Comparison of ENCODE assay signal across 17 cellular contexts in genomic region chr10:60537697-60538096, GRCh38.
DNase-seq lines count a peak whose midpoint lies in the region; ATAC-seq, FAIRE-seq and TF ChIP-seq lines count a peak whose summit lies in the region.
"Had no signal": no experiment of that assay in that cellular context is flagged by ENCODE, and none has a peak within 500 bp of the region (broad histone marks: within the 10 kb centered on the region; RNA-seq: fewer than 3 reads in every experiment).

No MANE protein-coding gene starts in this region.

- TF ChIP-seq POLR2A in A549 (IDR thresholded peaks at IDR 0.05; ENCODE audit: low read length): no peak

- CTCF ChIA-PET in A549 (lab: Yijun Ruan, JAX): no interaction called here

- no peak for TF ChIP-seq EP300 in A549 (IDR thresholded peaks at IDR 0.05)

- DNase-seq in A549 (ENCODE audit: low read depth in 1 of 2, low spot score in 1 of 2) (no peak), ELR (ENCODE audit: low read depth) (peak; percentile 45), RPMI7951 (ENCODE audit: low read depth) (peak; percentile 26), fibroblast of mammary gland (ENCODE audit: low read depth) (peak; percentile 27), right atrium auricular region (ENCODE audit: low spot score) (no peak), anterior cingulate cortex (lab: John Stamatoyannopoulos, UW) (no peak)
- DNase-seq: activated CD8-positive, alpha-beta T cell treated with anti-CD3 and anti-CD28 coated beads, Interleukin-2, amount 10 ng/mL, durations not matched to agents 7 days and 5 days; esophagus squamous epithelium; GOT3; lower lobe of right lung; NCI-H1417; SJCRH30 had no signal

- H3K27ac ChIP-seq in A549 (no peak overlapping the region), right atrium auricular region (no peak overlapping the region)
- H3K27ac ChIP-seq: esophagus squamous epithelium, lower lobe of right lung, neutrophil, SJCRH30, thoracic aorta had no signal

- TF ChIP-seq RAD21 in A549 (conservative IDR thresholded peaks at IDR 0.05 in 1 of 2, IDR thresholded peaks at IDR 0.05 in 1 of 2): no peak

- POLR2A ChIA-PET in A549 (lab: Yijun Ruan, JAX): no interaction called here

- H3K4me2 ChIP-seq in A549: no peak overlapping the region; the same call in 2 of the 3 replicates

- no peak for TF ChIP-seq CTCF in A549 (IDR thresholded peaks at IDR 0.05)
- no peak for TF ChIP-seq CTCF in fibroblast of mammary gland (conservative IDR thresholded peaks at IDR 0.05; ENCODE audit: control insufficient read depth, insufficient read depth, low read depth, low read length)
- no peak for TF ChIP-seq CTCF in right atrium auricular region (IDR thresholded peaks at IDR 0.05)

- H3K9me3 ChIP-seq in A549: no peaks in the 10 kb centered on the region
- H3K9me3 ChIP-seq in right atrium auricular region: no peaks in the 10 kb centered on the region
- H3K9me3 ChIP-seq: esophagus squamous epithelium, lower lobe of right lung, neutrophil, SJCRH30, thoracic aorta had no signal

- H3K4me3 ChIP-seq in A549: no peak overlapping the region
- no peak overlapping the region for H3K4me3 ChIP-seq in fibroblast of mammary gland (ENCODE audit: control insufficient read depth, low read depth, low read length)
- H3K4me3 ChIP-seq in right atrium auricular region: no peak overlapping the region
- H3K4me3 ChIP-seq: esophagus squamous epithelium, lower lobe of right lung, SJCRH30, thoracic aorta had no signal

- H3K36me3 ChIP-seq in right atrium auricular region: no peaks in the 10 kb centered on the region
- H3K36me3 ChIP-seq: esophagus squamous epithelium, lower lobe of right lung, neutrophil, SJCRH30, thoracic aorta had no signal

- 10% methylated on average over 1 of the region's 1 CpG for WGBS in A549 (ENCODE audit: missing lambda C conversion rate)

- H3K4me1 ChIP-seq in A549 (peaks cover 15% of the 10 kb centered on the region), right atrium auricular region (peaks cover 4 to 12% of the 10 kb centered on the region in 2 donors)

- ATAC-seq in A549: no peak
- no peak for ATAC-seq in HG03045 (IDR thresholded peaks at IDR 0.05; ENCODE audit: unreplicated experiment)
- ATAC-seq: activated CD8-positive, alpha-beta T cell treated with anti-CD3 and anti-CD28 coated beads, Interleukin-2, amount 10 ng/mL, durations not matched to agents 7 days and 5 days; lower lobe of right lung; WTC11 had no signal

- H3K27me3 ChIP-seq in right atrium auricular region: no peaks in the 10 kb centered on the region
- H3K27me3 ChIP-seq: esophagus squamous epithelium, neutrophil, SJCRH30 had no signal

- FAIRE-seq in A549 (lab: Jason Lieb, UNC): no peak
- FAIRE-seq: G401.6 had no signal

TF ChIP-seq in A549, 52 proteins besides CTCF, POLR2A, EP300 and RAD21:
- TF ChIP-seq FOSL2 (IDR thresholded peaks at IDR 0.05) (no peak), FOSL2 (CRISPR knock-in tag; IDR thresholded peaks at IDR 0.05) (peak; percentile 81), NFE2L2 (conservative IDR thresholded peaks at IDR 0.05; ENCODE audit: low read length) (0 out of 2 replicates have a peak, but pooled peaks have one; percentile 8)
- TF ChIP-seq, protein P1, sequence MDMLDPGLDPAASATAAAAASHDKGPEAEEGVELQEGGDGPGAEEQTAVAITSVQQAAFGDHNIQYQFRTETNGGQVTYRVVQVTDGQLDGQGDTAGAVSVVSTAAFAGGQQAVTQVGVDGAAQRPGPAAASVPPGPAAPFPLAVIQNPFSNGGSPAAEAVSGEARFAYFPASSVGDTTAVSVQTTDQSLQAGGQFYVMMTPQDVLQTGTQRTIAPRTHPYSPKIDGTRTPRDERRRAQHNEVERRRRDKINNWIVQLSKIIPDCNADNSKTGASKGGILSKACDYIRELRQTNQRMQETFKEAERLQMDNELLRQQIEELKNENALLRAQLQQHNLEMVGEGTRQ (IDR thresholded peaks at IDR 0.05): no peak

Comparison
In these comparisons a context has a peak if more than half of its experiments do, and no peak if none do; other contexts are left out.
1. DNase-seq: peak in ELR (single experiment), RPMI7951 (single experiment) and fibroblast of mammary gland (single experiment); none in A549 (0 of 2), right atrium auricular region (single experiment) and anterior cingulate cortex (0 of 58).